In the genomic region with DNA sequence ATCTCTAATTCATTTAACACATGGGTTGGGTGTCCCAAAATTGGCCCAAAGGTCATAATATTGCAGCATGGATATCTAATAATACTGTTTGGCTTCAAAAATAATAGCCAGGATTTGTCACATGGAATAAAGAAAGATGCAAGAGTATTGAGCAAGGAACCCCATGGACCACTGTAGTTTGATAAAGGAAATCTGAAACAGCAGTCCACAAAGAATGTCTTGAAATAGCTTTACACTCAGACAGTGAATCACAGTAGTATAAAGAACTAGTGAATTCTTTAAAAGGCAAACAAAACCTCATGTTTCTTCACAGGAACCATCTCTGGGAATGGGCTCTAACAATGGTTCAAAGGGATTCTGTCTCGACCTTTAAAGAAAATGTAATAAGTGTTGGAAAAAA, we compare ENCODE assay signal across 23 cellular contexts.
DNase-seq lines count a peak whose midpoint lies in the region; ATAC-seq, FAIRE-seq and TF ChIP-seq lines count a peak whose summit lies in the region.
"Had no signal": no experiment of that assay in that cellular context is flagged by ENCODE, and none has a peak within 500 bp of the region (broad histone marks: within the 10 kb centered on the region; RNA-seq: fewer than 3 reads in every experiment).

No MANE protein-coding gene starts in this region.

- intact Hi-C loops in testis (cut with DNase I; ENCODE audit: low total_unique reads) (no loop called here), posterior cingulate gyrus (cut with DNase I) (no loop called here)

- WGBS in testis, 2 donors, result 50 to 61% methylated on average over 1 of the region's 1 CpG

- no peak for ATAC-seq in HG03159 (IDR thresholded peaks at IDR 0.05; ENCODE audit: unreplicated experiment)
- ATAC-seq: Right ventricle myocardium inferior had no signal

- H3K4me3 ChIP-seq in astrocyte (ENCODE audit: insufficient read depth, low read depth, low read length) (no peak overlapping the region), fibroblast of the aortic adventitia (ENCODE audit: low read depth, low read length) (no peak overlapping the region), osteoblast (ENCODE audit: insufficient read depth, low read length) (no peak overlapping the region), testis (no peak overlapping the region)
- H3K4me3 ChIP-seq: MG63, SJSA1 had no signal

- H3K79me2 ChIP-seq in astrocyte (ENCODE audit: insufficient read depth, low read length), result no peaks in the 10 kb centered on the region
- H3K79me2 ChIP-seq in osteoblast (ENCODE audit: insufficient read depth, low read length), result no peaks in the 10 kb centered on the region

- DNase-seq in EH (ENCODE audit: low read depth) (peak; percentile 50), astrocyte (ENCODE audit: low read depth) (peak; percentile 53), fibroblast of the aortic adventitia (ENCODE audit: low read depth) (peak; percentile 67), osteoblast (ENCODE audit: insufficient read length, low spot score, missing footprints) (peak; percentile 35), testis (no peak), posterior cingulate gyrus (no peak)
- DNase-seq: CD4-positive, CD25-positive, alpha-beta regulatory T cell; COR-L47; DND-41; GOT3; HCEC 1CT; Kasumi-1; MG63; NCI-H1092; NCI-H1436; NCI-H187 treated with DMSO at 0.1 percent for 48 hours; NCI-H2107; NCI-H526 treated with DMSO at 0.1 percent for 48 hours had no signal

- no peak overlapping the region for H3K4me2 ChIP-seq in astrocyte (ENCODE audit: low read length)
- no peak overlapping the region for H3K4me2 ChIP-seq in osteoblast (ENCODE audit: insufficient read depth, low read length)

- no peaks in the 10 kb centered on the region for H3K27me3 Mint-ChIP-seq in astrocyte (ENCODE audit: low read depth, unreplicated experiment)
- H3K27me3 Mint-ChIP-seq: CD4-positive, CD25-positive, alpha-beta regulatory T cell had no signal

- H3K27me3 ChIP-seq in astrocyte (ENCODE audit: insufficient read depth, low read length) (no peaks in the 10 kb centered on the region), osteoblast (ENCODE audit: insufficient read depth, low read length) (no peaks in the 10 kb centered on the region), testis (no peaks in the 10 kb centered on the region)
- H3K27me3 ChIP-seq: MG63, SJSA1 had no signal

- no peaks in the 10 kb centered on the region for H3K9me3 Mint-ChIP-seq in astrocyte (ENCODE audit: unreplicated experiment)

- FAIRE-seq in astrocyte (lab: Jason Lieb, UNC), result no peak
- FAIRE-seq: A204.1, GM12892 had no signal

- no peak for TF ChIP-seq POLR2A in testis (IDR thresholded peaks at IDR 0.05)

- H3K9me3 ChIP-seq in astrocyte (ENCODE audit: insufficient read depth, low read depth, low read length) (no peaks in the 10 kb centered on the region), osteoblast (ENCODE audit: low read depth, low read length) (no peaks in the 10 kb centered on the region), testis (no peaks in the 10 kb centered on the region)
- H3K9me3 ChIP-seq: MG63, SJSA1 had no signal

- H2AFZ ChIP-seq in astrocyte (ENCODE audit: low read depth, low read length) (no peak overlapping the region), osteoblast (ENCODE audit: low read length) (no peak overlapping the region)

- no peak overlapping the region for H3K9ac ChIP-seq in astrocyte (ENCODE audit: low read length)

- no peak overlapping the region for H3K27ac Mint-ChIP-seq in astrocyte (ENCODE audit: unreplicated experiment)
- H3K27ac Mint-ChIP-seq: CD4-positive, CD25-positive, alpha-beta regulatory T cell had no signal

- H3K4me1 Mint-ChIP-seq in astrocyte (ENCODE audit: low read depth, unreplicated experiment), result peaks cover 13% of the 10 kb centered on the region
- H3K4me1 Mint-ChIP-seq: CD4-positive, CD25-positive, alpha-beta regulatory T cell had no signal

- no peaks in the 10 kb centered on the region for H3K36me3 Mint-ChIP-seq in astrocyte (ENCODE audit: low read depth, unreplicated experiment)
- H3K36me3 Mint-ChIP-seq: CD4-positive, CD25-positive, alpha-beta regulatory T cell had no signal

- H3K36me3 ChIP-seq in astrocyte (ENCODE audit: insufficient read depth, low read length) (no peaks in the 10 kb centered on the region), osteoblast (ENCODE audit: insufficient read depth, low read length) (no peaks in the 10 kb centered on the region), testis (ENCODE audit: low read depth, missing control alignments) (no peaks in the 10 kb centered on the region)
- H3K36me3 ChIP-seq: MG63, SJSA1 had no signal

- H3K4me1 ChIP-seq in astrocyte (ENCODE audit: insufficient read depth, low read length) (no peaks in the 10 kb centered on the region), osteoblast (ENCODE audit: insufficient read depth, low read length) (no peaks in the 10 kb centered on the region), testis (no peaks in the 10 kb centered on the region)
- H3K4me1 ChIP-seq: SJSA1 had no signal

- H3K4me3 Mint-ChIP-seq in astrocyte (ENCODE audit: unreplicated experiment), result no peak overlapping the region
- H3K4me3 Mint-ChIP-seq: CD4-positive, CD25-positive, alpha-beta regulatory T cell had no signal

- TF ChIP-seq CTCF in astrocyte (IDR thresholded peaks at IDR 0.05; ENCODE audit: insufficient read depth, low read depth, low read length) (no peak), fibroblast of the aortic adventitia (IDR thresholded peaks at IDR 0.05; ENCODE audit: insufficient read depth, low read length) (no peak), osteoblast (IDR thresholded peaks at IDR 0.05; ENCODE audit: extremely low read depth, low read depth, low read length) (no peak), testis (IDR thresholded peaks at IDR 0.05) (no peak)

- H4K20me1 ChIP-seq in astrocyte (ENCODE audit: insufficient read depth, low read length), result no peaks in the 10 kb centered on the region
- no peaks in the 10 kb centered on the region for H4K20me1 ChIP-seq in osteoblast (ENCODE audit: insufficient read depth, low read length)

- H3K27ac ChIP-seq in astrocyte (ENCODE audit: low read depth, low read length) (no peak overlapping the region), osteoblast (ENCODE audit: low read depth, low read length) (no peak overlapping the region), testis (no peak overlapping the region)
- H3K27ac ChIP-seq: SJSA1 had no signal

Comparison
In these comparisons a context has a peak if more than half of its experiments do, and no peak if none do; other contexts are left out.
1. DNase-seq: peak in EH (single experiment), astrocyte (single experiment), fibroblast of the aortic adventitia (single experiment) and osteoblast (single experiment); none in testis (single experiment) and posterior cingulate gyrus (0 of 10).